8 cellular contexts compared by ENCODE assay signal in genomic region chr2:207531024-207531411, GRCh38. TPM values are rescaled to one million over a fixed set of nuclear protein-coding genes. Genes with fewer than 3 reads are reported as not detected.
DNase-seq lines count a peak whose midpoint lies in the region; ATAC-seq, FAIRE-seq and TF ChIP-seq lines count a peak whose summit lies in the region.

No MANE protein-coding gene starts in this region.

- no peak for TF ChIP-seq POLR2A in body of pancreas (IDR thresholded peaks at IDR 0.05)
- no peak for TF ChIP-seq POLR2A in tibial nerve (IDR thresholded peaks at IDR 0.05)

- ATAC-seq in body of pancreas = no peak
- no peak for ATAC-seq in memory B cell (ENCODE audit: low read depth)
- no peak for ATAC-seq in HG03571 (IDR thresholded peaks at IDR 0.05; ENCODE audit: unreplicated experiment)

- no peak for TF ChIP-seq EP300 in tibial nerve (IDR thresholded peaks at IDR 0.05)

- H3K36me3 ChIP-seq in body of pancreas (replicated peaks in 1 of 2; ENCODE audit: insufficient read depth in 1 of 2, low read depth in 2 of 2) = no peaks in the 10 kb centered on the region
- no peaks in the 10 kb centered on the region for H3K36me3 ChIP-seq in tibial nerve

- no peak for TF ChIP-seq CTCF in body of pancreas (IDR thresholded peaks at IDR 0.05)
- no peak for TF ChIP-seq CTCF in tibial nerve (IDR thresholded peaks at IDR 0.05)

- no peaks in the 10 kb centered on the region for H3K9me3 ChIP-seq in body of pancreas
- no peaks in the 10 kb centered on the region for H3K9me3 ChIP-seq in tibial nerve

- H3K27ac ChIP-seq in body of pancreas (peak overlapping the region in 3 of 4 donors; percentile 86 to 98 (median 94)), tibial nerve (peak overlapping the region; percentile 75 to 99 (median 91))

- DNase-seq in DMS153 treated with DMSO at 0.1 percent for 48 hours (lab: John Stamatoyannopoulos, UW; ENCODE audit: unreplicated experiment) (peak; percentile 55), DMS153 (lab: John Stamatoyannopoulos, UW) (no peak), NCI-H526 (lab: John Stamatoyannopoulos, UW) (peak; percentile 40 to 67), body of pancreas (no peak), memory B cell (ENCODE audit: low spot score in 2 of 2) (peak in 1 of 2 donors; percentile 26), tibial nerve (ENCODE audit: low spot score in 2 of 2) (no peak), frontal cortex (ENCODE audit: low spot score in 2 of 2) (no peak)

- WGBS in body of pancreas, 2 donors = 0 to 1% methylated on average over 11 of the region's 11 CpGs
- 1% methylated on average over 11 of the region's 11 CpGs for WGBS in tibial nerve, 2 donors

- no peaks in the 10 kb centered on the region for H3K27me3 Mint-ChIP-seq in memory B cell

- FAIRE-seq in frontal cortex (lab: Jason Lieb, UNC) = no peak

- H3K4me3 Mint-ChIP-seq in memory B cell = peak overlapping the region; percentile 87

- H3K27me3 ChIP-seq in body of pancreas (no peaks in the 10 kb centered on the region), tibial nerve (no peaks in the 10 kb centered on the region)

- H3K4me1 Mint-ChIP-seq in memory B cell = peaks cover 29% of the 10 kb centered on the region

- peak overlapping the region; percentile 99 for H3K27ac Mint-ChIP-seq in memory B cell

- peaks cover 8% of the 10 kb centered on the region for H3K36me3 Mint-ChIP-seq in memory B cell

- no peaks in the 10 kb centered on the region for H3K9me3 Mint-ChIP-seq in memory B cell

- intact Hi-C loops in body of pancreas (cut with DNase I) = no loop called here

- peaks cover 43% of the 10 kb centered on the region for H3K4me1 ChIP-seq in body of pancreas
- H3K4me1 ChIP-seq in tibial nerve = peaks cover 0 to 59% (median 41%) of the 10 kb centered on the region in 4 donors

- H3K4me3 ChIP-seq in body of pancreas = peak overlapping the region; percentile 19 to 55
- H3K4me3 ChIP-seq in tibial nerve = peak overlapping the region; percentile 52 to 82 (median 62)

RNA-seq across cellular contexts. Expression of gene CREB1, which starts 1.3 kb away (rescaled TPM):
- total RNA-seq in body of pancreas = 10 to 100 TPM; 17.9 to 20.1 TPM
- 10 to 100 TPM; 28.9 to 67.7 (median 34.0) TPM for total RNA-seq in tibial nerve
- 109 TPM for total RNA-seq in frontal cortex

Comparison
In these comparisons a context has a peak if more than half of its experiments do, and no peak if none do; other contexts are left out.
1. DNase-seq: peak in DMS153 treated with DMSO at 0.1 percent for 48 hours (single experiment) and NCI-H526 (2 of 2); none in DMS153 (single experiment), body of pancreas (0 of 4), tibial nerve (0 of 2) and frontal cortex (0 of 2).